Comparison of ENCODE assay signal across 14 cellular contexts in genomic region chr17:57211543-57211942, GRCh38. TPM values are rescaled to one million over a fixed set of nuclear protein-coding genes. Genes with fewer than 3 reads are reported as not detected.
A peak's percentile ranks its signal among the peaks of the same experiment; 100 is the strongest.
DNase-seq lines count a peak whose midpoint lies in the region; ATAC-seq and TF ChIP-seq lines count a peak whose summit lies in the region.
"Had no signal": no experiment of that assay in that cellular context is flagged by ENCODE, and none has a peak within 500 bp of the region (broad histone marks: within the 10 kb centered on the region; RNA-seq: fewer than 3 reads in every experiment).

No MANE protein-coding gene starts in this region.

- H3K27me3 Mint-ChIP-seq in HFFc6 (ENCODE audit: insufficient read depth), result peaks cover 3% of the 10 kb centered on the region; the same call in 1 of the 2 replicates

- no peaks in the 10 kb centered on the region for H3K36me3 Mint-ChIP-seq in HFFc6 (ENCODE audit: low read depth)

- peaks cover 8% of the 10 kb centered on the region for H3K4me1 ChIP-seq in foreskin keratinocyte
- H3K4me1 ChIP-seq: BLaER1, Peyer's patch had no signal

- peak; percentile 63 for ATAC-seq in foreskin keratinocyte
- ATAC-seq in GM21786 (IDR thresholded peaks at IDR 0.05; ENCODE audit: unreplicated experiment), result no peak
- ATAC-seq: stimulated activated naive CD8-positive, alpha-beta T cell treated with anti-CD3 and anti-CD28 coated beads, Interleukin-15, amount 100 ng/mL, for 72 hours had no signal

- TF ChIP-seq CTCF in HFFc6 (IDR thresholded peaks at IDR 0.05) (no peak), foreskin keratinocyte (conservative IDR thresholded peaks at IDR 0.05) (no peak)

- peak; percentile 15 for DNase-seq in COLO668 (lab: John Stamatoyannopoulos, UW; ENCODE audit: unreplicated experiment)
- DNase-seq in HFFc6, result peak; percentile 37
- peak; percentile 3 for DNase-seq in RPMI7951 (ENCODE audit: low read depth)
- peak in 1 of 2 donors; percentile 54 for DNase-seq in foreskin keratinocyte
- DNase-seq in occipital lobe (lab: John Stamatoyannopoulos, UW), result no peak
- DNase-seq in GM19240 (ENCODE audit: insufficient read length, low spot score), result no peak
- DNase-seq in NCI-H1436 treated with DMSO at 0.1 percent for 48 hours (lab: John Stamatoyannopoulos, UW), result no peak
- DNase-seq: hypothalamus; Peyer's patch; small intestine; stimulated activated naive CD8-positive, alpha-beta T cell treated with anti-CD3 and anti-CD28 coated beads, Interleukin-15, amount 100 ng/mL, for 72 hours had no signal

- H3K27ac Mint-ChIP-seq in HFFc6, result no peak overlapping the region
- H3K27ac Mint-ChIP-seq: stimulated activated naive CD8-positive, alpha-beta T cell treated with anti-CD3 and anti-CD28 coated beads, Interleukin-15, amount 100 ng/mL, for 72 hours had no signal

- H3K4me1 Mint-ChIP-seq in HFFc6 (ENCODE audit: low read depth), result peaks cover 42% of the 10 kb centered on the region
- H3K4me1 Mint-ChIP-seq: stimulated activated naive CD8-positive, alpha-beta T cell treated with anti-CD3 and anti-CD28 coated beads, Interleukin-15, amount 100 ng/mL, for 72 hours had no signal

- H3K27me3 ChIP-seq in foreskin keratinocyte, result peaks cover 25% of the 10 kb centered on the region
- H3K27me3 ChIP-seq: BLaER1, Peyer's patch had no signal

- H3K4me3 Mint-ChIP-seq in HFFc6, result no peak overlapping the region
- H3K4me3 Mint-ChIP-seq: neural crest cell; stimulated activated naive CD8-positive, alpha-beta T cell treated with anti-CD3 and anti-CD28 coated beads, Interleukin-15, amount 100 ng/mL, for 72 hours had no signal

- peaks cover 5% of the 10 kb centered on the region for H3K9me3 Mint-ChIP-seq in HFFc6

- no peak overlapping the region for H3K27ac ChIP-seq in foreskin keratinocyte
- H3K27ac ChIP-seq: BLaER1, Peyer's patch had no signal

RNA-seq across cellular contexts. Expression of gene MSI2, which starts 44.8 kb away (rescaled TPM):
- total RNA-seq in HFFc6 (2021; fragmentation: NEBNext Ultra II Directional; extraction: Animal tissue kit (Norgen Biotek cat#: 25700)), result 10 to 100 TPM; 53.5 to 71.7 (median 55.0) TPM
- 29.4 and 30.4 TPM in 2 replicates for total RNA-seq in RPMI7951 (2014; rRNA removed; shearing (Covaris generic))
- total RNA-seq in foreskin keratinocyte (18.4 and 18.8 TPM in 2 replicates), occipital lobe (44.6 TPM)
- polyA plus RNA-seq in foreskin keratinocyte, result 9.0 and 11.1 TPM in 2 replicates

Comparison
In these comparisons a context has a peak if more than half of its experiments do, and no peak if none do; other contexts are left out.
1. DNase-seq: peak in COLO668 (single experiment), HFFc6 (single experiment) and RPMI7951 (single experiment); none in occipital lobe (single experiment), GM19240 (single experiment) and NCI-H1436 treated with DMSO at 0.1 percent for 48 hours (single experiment).